Comparison of ENCODE assay signal across 8 cellular contexts in the genomic region with DNA sequence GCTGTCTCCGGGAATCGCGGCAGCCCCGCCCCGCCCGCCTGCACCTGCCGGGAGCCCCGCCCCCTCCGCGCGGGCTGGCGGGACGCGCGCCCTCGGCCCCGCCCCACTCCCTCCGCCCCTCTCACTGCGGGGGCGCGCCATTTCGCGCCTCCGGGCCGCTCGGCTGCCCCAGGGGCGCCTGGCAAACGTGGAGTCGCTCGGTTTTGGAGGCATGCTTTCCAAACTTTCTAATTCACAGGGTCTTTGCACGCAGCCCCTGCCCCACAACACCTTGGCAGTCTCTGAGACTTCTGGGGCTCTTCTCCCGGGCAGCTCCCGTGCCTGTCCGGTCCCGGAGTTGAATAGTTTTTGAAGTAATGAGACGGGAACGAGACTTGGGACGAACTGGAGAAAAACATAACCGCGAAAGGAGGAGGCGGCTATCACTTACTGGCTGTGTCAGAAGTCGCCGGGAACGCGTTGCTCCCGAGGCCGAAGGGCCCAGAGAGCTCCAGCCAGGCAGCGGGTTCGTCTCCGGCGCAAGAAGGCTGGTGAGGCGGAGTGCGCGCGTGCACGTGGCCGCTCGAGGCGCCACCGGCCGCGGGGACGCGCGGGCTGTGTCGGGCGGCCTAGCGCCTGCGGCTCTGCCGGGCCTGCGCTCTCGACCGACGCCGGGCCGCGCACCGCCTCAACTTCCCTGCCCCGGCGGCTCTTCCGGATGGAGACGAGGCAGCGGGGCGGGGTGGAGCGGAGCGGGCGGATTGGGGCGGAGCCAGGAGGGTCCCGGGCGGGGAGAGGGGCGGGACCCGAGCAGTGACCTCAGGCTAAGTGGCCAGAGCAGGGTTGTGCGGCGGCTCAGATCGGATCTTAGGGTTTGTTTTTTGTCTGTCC. TPM values are rescaled to one million over a fixed set of nuclear protein-coding genes. Genes with fewer than 3 reads are reported as not detected.
A peak's percentile ranks its signal among the peaks of the same experiment; 100 is the strongest.
DNase-seq lines count a peak whose midpoint lies in the region; TF ChIP-seq lines count a peak whose summit lies in the region.

A gene (minus strand): TSS at position 699 of the 870 bp plus-strand sequence. CDS start 3,436 bp downstream, outside the sequence.

- H3K9me3 Mint-ChIP-seq in nephron: no peaks in the 10 kb centered on the region
- H3K9me3 Mint-ChIP-seq in stimulated activated naive CD8-positive, alpha-beta T cell treated with anti-CD3 and anti-CD28 coated beads, Interleukin-15, Interleukin-2, amounts not matched to agents 100 ng/mL and 50 ng/mL, for 24 hours: peaks cover 7% of the 10 kb centered on the region

- H3K4me3 Mint-ChIP-seq in nephron: peak within 1 kb of the TSS; percentile 92 to 97 (median 96)
- peak within 1 kb of the TSS; percentile 90 for H3K4me3 Mint-ChIP-seq in stimulated activated naive CD8-positive, alpha-beta T cell treated with anti-CD3 and anti-CD28 coated beads, Interleukin-15, Interleukin-2, amounts not matched to agents 100 ng/mL and 50 ng/mL, for 24 hours

- TF ChIP-seq POLR2A in Raji (IDR thresholded peaks at IDR 0.05; ENCODE audit: insufficient read depth, low read depth, low read length): peak; percentile 79

- peaks cover 27% of the 10 kb centered on the region for H3K36me3 Mint-ChIP-seq in nephron (ENCODE audit: low read depth)
- H3K36me3 Mint-ChIP-seq in stimulated activated naive CD8-positive, alpha-beta T cell treated with anti-CD3 and anti-CD28 coated beads, Interleukin-15, Interleukin-2, amounts not matched to agents 100 ng/mL and 50 ng/mL, for 24 hours (ENCODE audit: low read depth): peaks cover 51% of the 10 kb centered on the region

- peaks cover 31% of the 10 kb centered on the region for H3K4me1 Mint-ChIP-seq in nephron
- H3K4me1 Mint-ChIP-seq in stimulated activated naive CD8-positive, alpha-beta T cell treated with anti-CD3 and anti-CD28 coated beads, Interleukin-15, Interleukin-2, amounts not matched to agents 100 ng/mL and 50 ng/mL, for 24 hours (ENCODE audit: low read depth): peaks cover 30% of the 10 kb centered on the region

- DNase-seq in ELF-1 (ENCODE audit: low read depth, low spot score) (peak; percentile 95), GOT3 (lab: John Stamatoyannopoulos, UW) (peak; percentile 80), LHCN-M2 (ENCODE audit: low read depth) (peak; percentile 89), fibroblast of the aortic adventitia (ENCODE audit: low read depth) (peak; percentile 75)
- DNase-seq in activated T-helper 9 cell treated with anti-CD3 and anti-CD28 coated beads, Interleukin-2, amount 50 U/mL, for 16 hours (ENCODE audit: low read depth): peak; percentile 81

- H3K27ac Mint-ChIP-seq in nephron: peak within 1 kb of the TSS; percentile 95 to 96 (median 95)
- peak within 1 kb of the TSS; percentile 94 for H3K27ac Mint-ChIP-seq in stimulated activated naive CD8-positive, alpha-beta T cell treated with anti-CD3 and anti-CD28 coated beads, Interleukin-15, Interleukin-2, amounts not matched to agents 100 ng/mL and 50 ng/mL, for 24 hours

- peaks cover 3% of the 10 kb centered on the region for H3K27me3 Mint-ChIP-seq in nephron (ENCODE audit: low read depth)
- H3K27me3 Mint-ChIP-seq in stimulated activated naive CD8-positive, alpha-beta T cell treated with anti-CD3 and anti-CD28 coated beads, Interleukin-15, Interleukin-2, amounts not matched to agents 100 ng/mL and 50 ng/mL, for 24 hours: no peaks in the 10 kb centered on the region

- H3K4me3 ChIP-seq in fibroblast of the aortic adventitia (ENCODE audit: low read depth, low read length): peak within 1 kb of the TSS; percentile 87

- TF ChIP-seq CTCF in fibroblast of the aortic adventitia (IDR thresholded peaks at IDR 0.05; ENCODE audit: insufficient read depth, low read length): no peak
- TF ChIP-seq CTCF in nephron (IDR thresholded peaks at IDR 0.05; ENCODE audit: unreplicated experiment in 3 of 3): no peak

RNA-seq across cellular contexts. Expression of the gene that starts here (rescaled TPM):
- 8.6 and 12.1 TPM in 2 replicates for total RNA-seq in LHCN-M2 (2014; rRNA removed)
- polyA plus RNA-seq in LHCN-M2 (2012): 4.9 TPM
- 11.2 and 11.4 TPM in 2 replicates for total RNA-seq in fibroblast of the aortic adventitia (ENCODE audit: low replicate concordance)

Comparison
In these comparisons a context has a peak if more than half of its experiments do, and no peak if none do; other contexts are left out.
1. Peak in every context shown above with its lines: DNase-seq and H3K4me3 ChIP-seq.